Comparison of ENCODE assay signal across 20 cellular contexts in the genomic region with DNA sequence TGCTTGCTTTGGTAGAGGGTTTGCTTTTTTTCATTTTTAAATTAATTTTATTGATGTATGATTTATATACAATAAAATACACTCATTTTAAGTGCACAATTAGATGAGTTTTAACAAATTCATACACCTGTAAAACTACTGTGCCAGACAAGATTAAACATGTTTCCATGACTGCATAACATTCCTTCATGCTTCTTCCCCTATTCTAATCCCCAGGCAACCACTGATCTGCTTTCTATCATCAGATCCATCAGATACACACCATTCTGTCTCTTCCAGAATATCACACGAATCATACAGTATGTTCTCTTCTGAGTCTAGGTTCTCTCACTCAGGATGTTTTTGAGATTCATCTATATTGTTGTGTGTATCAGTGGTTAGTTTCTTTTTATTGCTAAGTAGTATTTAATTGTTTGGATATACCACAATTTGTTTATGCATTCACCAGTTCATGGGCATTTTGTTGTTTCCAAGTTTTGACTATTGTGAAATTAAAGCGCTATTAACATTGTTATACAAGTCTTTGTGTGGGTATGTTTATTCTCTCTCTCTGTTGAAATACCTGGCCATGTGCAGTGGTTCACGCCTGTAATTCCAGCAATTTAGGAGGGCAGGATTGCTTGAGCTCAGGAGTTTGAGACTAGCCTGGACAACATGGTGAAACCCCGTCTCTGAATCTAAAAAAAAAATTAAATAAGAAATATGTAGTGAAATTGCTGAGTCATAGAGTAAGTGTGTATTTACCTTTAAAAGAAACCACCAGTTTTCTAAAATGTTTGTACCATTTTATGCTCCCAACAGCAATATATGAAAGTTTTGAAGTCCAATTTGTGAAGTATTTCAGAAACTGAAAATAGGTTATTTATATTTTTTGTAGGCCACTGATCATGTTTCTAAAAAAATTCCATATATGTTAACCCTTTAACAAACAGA. TPM values are rescaled to one million over a fixed set of nuclear protein-coding genes. Genes with fewer than 3 reads are reported as not detected.
A peak's percentile ranks its signal among the peaks of the same experiment; 100 is the strongest.
DNase-seq lines count a peak whose midpoint lies in the region; ATAC-seq, FAIRE-seq and TF ChIP-seq lines count a peak whose summit lies in the region.
"Had no signal": no experiment of that assay in that cellular context is flagged by ENCODE, and none has a peak within 500 bp of the region (broad histone marks: within the 10 kb centered on the region; RNA-seq: fewer than 3 reads in every experiment).

No MANE protein-coding gene starts in this region.

- in situ Hi-C loops in KBM-7 (cut with MboI; ENCODE audit: low pct_unique_long_range_greater_than_20kb, low sequenced_read_pairs): no loop called here

- H3K27ac ChIP-seq in osteoblast (ENCODE audit: low read depth, low read length): no peak overlapping the region
- H3K27ac ChIP-seq: tibial artery had no signal

- no peaks in the 10 kb centered on the region for H3K9me3 ChIP-seq in osteoblast (ENCODE audit: low read depth, low read length)
- H3K9me3 ChIP-seq: tibial artery had no signal

- H3K4me1 ChIP-seq in osteoblast (ENCODE audit: insufficient read depth, low read length): no peaks in the 10 kb centered on the region
- H3K4me1 ChIP-seq: tibial artery had no signal

- no peak overlapping the region for H3K4me2 ChIP-seq in osteoblast (ENCODE audit: insufficient read depth, low read length)

- no peaks in the 10 kb centered on the region for H3K79me2 ChIP-seq in osteoblast (ENCODE audit: insufficient read depth, low read length)

- peak overlapping the region; percentile 21 for H2AFZ ChIP-seq in osteoblast (ENCODE audit: low read length)

- peak; percentile 7 for DNase-seq in KBM-7
- peak; percentile 87 for DNase-seq in bronchial epithelial cell (ENCODE audit: low read depth)
- no peak for DNase-seq in osteoblast (ENCODE audit: insufficient read length, low spot score, missing footprints)
- DNase-seq in GF-D8 (lab: John Stamatoyannopoulos, UW): no peak
- DNase-seq in stimulated activated CD4-positive, alpha-beta T cell treated with anti-CD3 and anti-CD28 coated beads, Interleukin-2, amount 100 ng/mL, for 24 hours: no peak
- DNase-seq in NCI-H510A (lab: John Stamatoyannopoulos, UW): no peak
- DNase-seq: activated CD4-positive, alpha-beta T cell treated with anti-CD3 and anti-CD28 coated beads for 48 hours; activated T-cell treated with anti-CD3 and anti-CD28 coated beads, Interleukin-2, amount 50 U/mL, for 72 hours; AML-193; head of caudate nucleus; left colon; naive thymus-derived CD4-positive, alpha-beta T cell; NCI-H1417; NCI-H2081 treated with DMSO at 0.1 percent for 48 hours; NCI-H446; NK-92 treated with Interleukin-12 subunit alpha and Interleukin-12 subunit beta, amount 100 ng/mL, for 24 hours; retina; tibial artery had no signal

- TF ChIP-seq CTCF in bronchial epithelial cell (IDR thresholded peaks at IDR 0.05; ENCODE audit: insufficient read depth, low read length, severe bottlenecking): no peak
- no peak for TF ChIP-seq CTCF in osteoblast (IDR thresholded peaks at IDR 0.05; ENCODE audit: extremely low read depth, low read depth, low read length)

- H3K27me3 ChIP-seq in bronchial epithelial cell (ENCODE audit: control insufficient read depth, insufficient read depth, low read length) (no peaks in the 10 kb centered on the region), osteoblast (ENCODE audit: insufficient read depth, low read length) (peaks cover 15% of the 10 kb centered on the region)

- ATAC-seq in GM19351 (IDR thresholded peaks at IDR 0.05; ENCODE audit: unreplicated experiment): peak; percentile 66
- ATAC-seq: activated T-cell treated with anti-CD3 and anti-CD28 coated beads, Interleukin-2, amount 50 U/mL, for 72 hours; left colon; naive thymus-derived CD4-positive, alpha-beta T cell had no signal

- H3K4me3 ChIP-seq in bronchial epithelial cell (ENCODE audit: low read depth, low read length): no peak overlapping the region
- H3K4me3 ChIP-seq in osteoblast (ENCODE audit: insufficient read depth, low read length): no peak overlapping the region
- H3K4me3 ChIP-seq: tibial artery had no signal

- no peak for FAIRE-seq in bronchial epithelial cell (lab: Jason Lieb, UNC)
- FAIRE-seq: RCC 7860 had no signal

- no peaks in the 10 kb centered on the region for H4K20me1 ChIP-seq in osteoblast (ENCODE audit: insufficient read depth, low read length)

- H3K36me3 ChIP-seq in bronchial epithelial cell (ENCODE audit: control insufficient read depth, insufficient read depth, low read length) (no peaks in the 10 kb centered on the region), osteoblast (ENCODE audit: insufficient read depth, low read length) (no peaks in the 10 kb centered on the region)
- H3K36me3 ChIP-seq: tibial artery had no signal

RNA-seq across cellular contexts. Expression of a gene that starts 6.9 kb away (rescaled TPM):
- total RNA-seq in bronchial epithelial cell: 64.8 and 68.2 TPM in 2 replicates
- total RNA-seq in osteoblast: 81.4 and 89.0 TPM in 2 replicates

Comparison
In these comparisons a context has a peak if more than half of its experiments do, and no peak if none do; other contexts are left out.
1. DNase-seq: peak in KBM-7 (single experiment) and bronchial epithelial cell (single experiment); none in osteoblast (single experiment), GF-D8 (single experiment), stimulated activated CD4-positive, alpha-beta T cell treated with anti-CD3 and anti-CD28 coated beads, Interleukin-2, amount 100 ng/mL, for 24 hours (0 of 2) and NCI-H510A (single experiment).